2 cellular contexts compared by ENCODE assay signal in the genomic region with DNA sequence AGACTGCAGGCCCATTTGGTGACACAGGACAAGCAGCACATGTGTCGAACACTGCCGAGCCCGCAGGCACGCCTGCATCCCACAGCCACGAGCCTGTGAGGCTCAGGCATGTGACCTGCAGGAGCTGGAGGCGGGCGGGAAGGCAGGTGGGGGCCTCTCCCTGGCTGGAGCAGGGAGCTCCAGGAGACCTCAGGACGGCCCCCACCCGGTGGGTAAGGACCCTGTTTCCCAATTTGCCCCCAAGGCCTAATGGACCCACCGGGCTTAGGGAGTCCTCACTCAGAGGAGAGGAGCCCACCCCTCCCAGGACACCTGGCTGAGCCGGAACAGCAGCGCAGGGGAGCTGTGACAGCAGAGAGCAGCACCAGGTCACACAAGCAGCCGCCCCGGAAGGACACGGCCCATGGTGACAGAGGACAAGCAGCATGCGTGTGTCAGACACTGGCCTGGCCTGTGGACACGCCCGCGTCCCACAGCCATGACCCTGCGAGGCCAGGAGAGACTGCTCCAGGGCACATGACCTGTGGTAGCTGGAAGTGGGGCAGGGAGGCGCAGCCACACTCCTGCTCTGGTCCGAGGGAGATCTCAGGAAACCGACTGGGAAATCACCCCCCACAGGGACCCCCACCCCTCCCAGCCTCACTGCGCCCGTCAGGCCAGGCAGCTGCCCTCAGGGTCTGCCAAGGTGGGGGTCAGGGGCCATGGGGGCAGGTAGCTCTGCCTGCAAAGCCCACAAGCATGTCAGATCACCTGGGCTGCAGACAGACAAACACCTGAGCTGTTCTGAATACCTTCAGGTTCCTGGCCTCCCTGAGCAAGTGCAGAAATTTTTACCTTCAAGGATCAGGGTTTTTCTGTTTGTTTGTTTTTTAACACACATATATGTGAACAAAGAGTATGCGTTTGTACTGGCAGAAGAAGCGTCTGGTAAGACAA.
TF ChIP-seq lines count a peak whose summit lies in the region.

No MANE protein-coding gene starts in this region.

TF ChIP-seq in HCT116, 20 proteins besides CTCF, POLR2A, EP300 and RAD21:
- TF ChIP-seq, protein P1, sequence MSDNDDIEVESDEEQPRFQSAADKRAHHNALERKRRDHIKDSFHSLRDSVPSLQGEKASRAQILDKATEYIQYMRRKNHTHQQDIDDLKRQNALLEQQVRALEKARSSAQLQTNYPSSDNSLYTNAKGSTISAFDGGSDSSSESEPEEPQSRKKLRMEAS (IDR thresholded peaks at IDR 0.05) = 0 out of 2 replicates have a peak, but pooled peaks have one; percentile 15
- no peak for TF ChIP-seq SRF (IDR thresholded peaks at IDR 0.05; ENCODE audit: low read depth)
- TF ChIP-seq CBX3 (IDR thresholded peaks at IDR 0.05; ENCODE audit: low read depth) = no peak
- TF ChIP-seq, protein P2, sequence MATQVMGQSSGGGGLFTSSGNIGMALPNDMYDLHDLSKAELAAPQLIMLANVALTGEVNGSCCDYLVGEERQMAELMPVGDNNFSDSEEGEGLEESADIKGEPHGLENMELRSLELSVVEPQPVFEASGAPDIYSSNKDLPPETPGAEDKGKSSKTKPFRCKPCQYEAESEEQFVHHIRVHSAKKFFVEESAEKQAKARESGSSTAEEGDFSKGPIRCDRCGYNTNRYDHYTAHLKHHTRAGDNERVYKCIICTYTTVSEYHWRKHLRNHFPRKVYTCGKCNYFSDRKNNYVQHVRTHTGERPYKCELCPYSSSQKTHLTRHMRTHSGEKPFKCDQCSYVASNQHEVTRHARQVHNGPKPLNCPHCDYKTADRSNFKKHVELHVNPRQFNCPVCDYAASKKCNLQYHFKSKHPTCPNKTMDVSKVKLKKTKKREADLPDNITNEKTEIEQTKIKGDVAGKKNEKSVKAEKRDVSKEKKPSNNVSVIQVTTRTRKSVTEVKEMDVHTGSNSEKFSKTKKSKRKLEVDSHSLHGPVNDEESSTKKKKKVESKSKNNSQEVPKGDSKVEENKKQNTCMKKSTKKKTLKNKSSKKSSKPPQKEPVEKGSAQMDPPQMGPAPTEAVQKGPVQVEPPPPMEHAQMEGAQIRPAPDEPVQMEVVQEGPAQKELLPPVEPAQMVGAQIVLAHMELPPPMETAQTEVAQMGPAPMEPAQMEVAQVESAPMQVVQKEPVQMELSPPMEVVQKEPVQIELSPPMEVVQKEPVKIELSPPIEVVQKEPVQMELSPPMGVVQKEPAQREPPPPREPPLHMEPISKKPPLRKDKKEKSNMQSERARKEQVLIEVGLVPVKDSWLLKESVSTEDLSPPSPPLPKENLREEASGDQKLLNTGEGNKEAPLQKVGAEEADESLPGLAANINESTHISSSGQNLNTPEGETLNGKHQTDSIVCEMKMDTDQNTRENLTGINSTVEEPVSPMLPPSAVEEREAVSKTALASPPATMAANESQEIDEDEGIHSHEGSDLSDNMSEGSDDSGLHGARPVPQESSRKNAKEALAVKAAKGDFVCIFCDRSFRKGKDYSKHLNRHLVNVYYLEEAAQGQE (IDR thresholded peaks at IDR 0.05; ENCODE audit: low read depth) = no peak
- no peak for TF ChIP-seq EZH2 (IDR thresholded peaks at IDR 0.05)
- no peak for TF ChIP-seq YY1 (IDR thresholded peaks at IDR 0.05; ENCODE audit: extremely low read depth, insufficient replicate concordance, low read depth, low read length)
- TF ChIP-seq JUND (IDR thresholded peaks at IDR 0.05) = no peak
- TF ChIP-seq, protein P3, sequence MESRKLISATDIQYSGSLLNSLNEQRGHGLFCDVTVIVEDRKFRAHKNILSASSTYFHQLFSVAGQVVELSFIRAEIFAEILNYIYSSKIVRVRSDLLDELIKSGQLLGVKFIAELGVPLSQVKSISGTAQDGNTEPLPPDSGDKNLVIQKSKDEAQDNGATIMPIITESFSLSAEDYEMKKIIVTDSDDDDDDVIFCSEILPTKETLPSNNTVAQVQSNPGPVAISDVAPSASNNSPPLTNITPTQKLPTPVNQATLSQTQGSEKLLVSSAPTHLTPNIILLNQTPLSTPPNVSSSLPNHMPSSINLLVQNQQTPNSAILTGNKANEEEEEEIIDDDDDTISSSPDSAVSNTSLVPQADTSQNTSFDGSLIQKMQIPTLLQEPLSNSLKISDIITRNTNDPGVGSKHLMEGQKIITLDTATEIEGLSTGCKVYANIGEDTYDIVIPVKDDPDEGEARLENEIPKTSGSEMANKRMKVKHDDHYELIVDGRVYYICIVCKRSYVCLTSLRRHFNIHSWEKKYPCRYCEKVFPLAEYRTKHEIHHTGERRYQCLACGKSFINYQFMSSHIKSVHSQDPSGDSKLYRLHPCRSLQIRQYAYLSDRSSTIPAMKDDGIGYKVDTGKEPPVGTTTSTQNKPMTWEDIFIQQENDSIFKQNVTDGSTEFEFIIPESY (IDR thresholded peaks at IDR 0.05; ENCODE audit: extremely low read depth, insufficient replicate concordance, low read length) = no peak
- peak; percentile 34; the same call in 1 of the 2 replicates for TF ChIP-seq POLR2AphosphoS5 (IDR thresholded peaks at IDR 0.05; ENCODE audit: low read depth, low read length)
- TF ChIP-seq, protein P4, sequence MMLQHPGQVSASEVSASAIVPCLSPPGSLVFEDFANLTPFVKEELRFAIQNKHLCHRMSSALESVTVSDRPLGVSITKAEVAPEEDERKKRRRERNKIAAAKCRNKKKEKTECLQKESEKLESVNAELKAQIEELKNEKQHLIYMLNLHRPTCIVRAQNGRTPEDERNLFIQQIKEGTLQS (IDR thresholded peaks at IDR 0.05) = no peak
- TF ChIP-seq FOSL1 (IDR thresholded peaks at IDR 0.05; ENCODE audit: low read depth) = no peak
TF ChIP-seq in HCT116: peak in this region for 2.

TF ChIP-seq in HepG2, 621 proteins besides CTCF, POLR2A, EP300 and RAD21:
- TF ChIP-seq SSRP1 (CRISPR knock-in tag; IDR thresholded peaks at IDR 0.05) (0 out of 2 replicates have a peak, but pooled peaks have one; percentile 41), AGO2 (optimal IDR thresholded peaks at IDR 0.05; ENCODE audit: low read depth, low read length) (peak; percentile 96), AGO1 (IDR thresholded peaks at IDR 0.05; ENCODE audit: low read depth, low read length, poor library complexity, severe bottlenecking) (peak; percentile 97), SAP130 (CRISPR knock-in tag; IDR thresholded peaks at IDR 0.05; ENCODE audit: low read depth) (no peak), PCBP1 (IDR thresholded peaks at IDR 0.05; ENCODE audit: borderline replicate concordance, low read depth, low read length) (no peak), RBFOX2 (IDR thresholded peaks at IDR 0.05; ENCODE audit: low read depth, low read length) (peak; percentile 75), POLR2G (IDR thresholded peaks at IDR 0.05; ENCODE audit: low read depth, low read length) (0 out of 2 replicates have a peak, but pooled peaks have one; percentile 41), KLF11 (CRISPR knock-in tag; IDR thresholded peaks at IDR 0.05) (no peak)
